Comparison of ENCODE assay signal across 13 cellular contexts in the genomic region with DNA sequence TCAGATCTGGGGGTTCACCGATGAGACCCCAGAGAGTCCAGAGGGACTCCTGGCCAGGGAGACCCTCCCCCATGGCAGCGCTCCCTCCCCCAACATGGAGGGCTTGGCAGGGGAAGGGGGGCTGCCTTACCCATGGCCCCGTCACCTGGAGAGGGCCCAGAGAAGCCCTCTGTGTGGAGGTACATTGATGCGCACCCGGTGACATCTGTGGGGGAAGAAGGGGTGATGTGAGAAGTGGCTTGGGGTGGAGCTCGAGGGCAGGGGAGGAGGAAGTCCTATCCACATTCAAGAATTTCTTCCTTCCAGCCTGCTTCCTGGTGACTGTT. TPM values are rescaled to one million over a fixed set of nuclear protein-coding genes. Genes with fewer than 3 reads are reported as not detected.
DNase-seq lines count a peak whose midpoint lies in the region; ATAC-seq, FAIRE-seq and TF ChIP-seq lines count a peak whose summit lies in the region.
"Had no signal": no experiment of that assay in that cellular context is flagged by ENCODE, and none has a peak within 500 bp of the region (broad histone marks: within the 10 kb centered on the region; RNA-seq: fewer than 3 reads in every experiment).

No MANE protein-coding gene starts in this region.

- H4K20me1 ChIP-seq in HCT116 (ENCODE audit: insufficient read depth) (no peaks in the 10 kb centered on the region), astrocyte (ENCODE audit: insufficient read depth, low read length) (peaks cover 3% of the 10 kb centered on the region)

- FAIRE-seq in astrocyte (lab: Jason Lieb, UNC): no peak
- FAIRE-seq: colon had no signal

- POLR2A ChIA-PET in HCT116 (lab: Charles Lee): interaction anchor here (1.0 kb wide), 1 partner anchor 13 kb away, joined by 3 read pairs; no protein-coding TSS in a partner anchor

- no peak for ATAC-seq in HCT116
- ATAC-seq: activated T-helper 17 cell treated with anti-CD3 and anti-CD28 coated beads, Interleukin-2, amount 50 U/mL, for 72 hours had no signal

- H3K9me3 Mint-ChIP-seq in astrocyte (ENCODE audit: unreplicated experiment): no peaks in the 10 kb centered on the region
- H3K9me3 Mint-ChIP-seq: activated B cell treated with CpG ODN at 0.5 μM for 24 hours; activated T-helper 17 cell treated with anti-CD3 and anti-CD28 coated beads, Interleukin-2, amount 50 U/mL, for 72 hours had no signal

- H3K4me2 ChIP-seq in HCT116 (ENCODE audit: low read length) (no peak overlapping the region), astrocyte (ENCODE audit: low read length) (peak overlapping the region; percentile 87)

- intact Hi-C loops in HCT116 (cut with micrococcal nuclease): no loop called here

- H3K4me3 Mint-ChIP-seq in astrocyte (ENCODE audit: unreplicated experiment): peak overlapping the region; percentile 57
- H3K4me3 Mint-ChIP-seq: activated B cell treated with CpG ODN at 0.5 μM for 24 hours; activated T-helper 17 cell treated with anti-CD3 and anti-CD28 coated beads, Interleukin-2, amount 50 U/mL, for 72 hours had no signal

- H3K4me3 ChIP-seq in HCT116 (replicated peaks in 1 of 2; ENCODE audit: low read depth in 1 of 2, low read length in 2 of 2) (no peak overlapping the region), astrocyte (ENCODE audit: insufficient read depth, low read depth, low read length) (peak overlapping the region; percentile 45), iPS-15b (ENCODE audit: low read depth, low read length) (peak overlapping the region; percentile 62), rectal smooth muscle tissue (ENCODE audit: low read length) (peak overlapping the region; percentile 1)

- H3K9me3 ChIP-seq in HCT116 (ENCODE audit: control insufficient read depth in 1 of 2, insufficient read depth in 1 of 2, low read depth in 1 of 2, low read length in 2 of 2) (no peaks in the 10 kb centered on the region), astrocyte (ENCODE audit: insufficient read depth, low read depth, low read length) (no peaks in the 10 kb centered on the region), iPS-15b (ENCODE audit: control insufficient read depth, insufficient read depth, low read length) (no peaks in the 10 kb centered on the region)

- CTCF ChIA-PET in HCT116 (lab: Charles Lee): no interaction called here

- H3K27ac ChIP-seq in HCT116 (ENCODE audit: low read depth, low read length) (peak overlapping the region; percentile 31), astrocyte (ENCODE audit: low read depth, low read length) (peak overlapping the region; percentile 74), rectal smooth muscle tissue (ENCODE audit: low read depth, low read length) (no peak overlapping the region)

- H3K36me3 ChIP-seq in HCT116 (ENCODE audit: control insufficient read depth in 1 of 2, insufficient read depth in 2 of 2, low read length in 2 of 2): peaks cover 14% of the 10 kb centered on the region in 2 experiments; a peak in 3 of 4 replicates
- H3K36me3 ChIP-seq in astrocyte (ENCODE audit: insufficient read depth, low read length): peaks cover 4% of the 10 kb centered on the region
- peaks cover 20% of the 10 kb centered on the region for H3K36me3 ChIP-seq in iPS-15b (ENCODE audit: control insufficient read depth, insufficient read depth, low read length)
- H3K36me3 ChIP-seq in rectal smooth muscle tissue (ENCODE audit: control insufficient read depth, insufficient read depth, low read length): peaks cover 12% of the 10 kb centered on the region

- no peak for TF ChIP-seq RAD21 in HCT116 (IDR thresholded peaks at IDR 0.05; ENCODE audit: low read depth)

- RAD21 ChIA-PET in HCT116 (lab: Charles Lee; ENCODE audit: low non-redundant PET in 1 of 2, low total read pairs in 2 of 2, uncharacterized antibody in 2 of 2, unreplicated experiment in 2 of 2): no interaction called here

- peaks cover 36% of the 10 kb centered on the region for H3K4me1 Mint-ChIP-seq in astrocyte (ENCODE audit: low read depth, unreplicated experiment)
- H3K4me1 Mint-ChIP-seq: activated B cell treated with CpG ODN at 0.5 μM for 24 hours; activated T-helper 17 cell treated with anti-CD3 and anti-CD28 coated beads, Interleukin-2, amount 50 U/mL, for 72 hours had no signal

- H2AFZ ChIP-seq in HCT116 (ENCODE audit: low read depth, low read length, poor library complexity, severe bottlenecking): no peak overlapping the region
- H2AFZ ChIP-seq in astrocyte (ENCODE audit: low read depth, low read length): peak overlapping the region; percentile 83

- TF ChIP-seq CTCF in HCT116 (IDR thresholded peaks at IDR 0.05 in 2 of 3, conservative IDR thresholded peaks at IDR 0.05 in 1 of 3; ENCODE audit: borderline replicate concordance in 1 of 3, insufficient read depth in 1 of 3, low read depth in 2 of 3, low read length in 2 of 3): no peak
- TF ChIP-seq CTCF in astrocyte (IDR thresholded peaks at IDR 0.05; ENCODE audit: insufficient read depth, low read depth, low read length): no peak

- peak overlapping the region; percentile 89 for H3K27ac Mint-ChIP-seq in astrocyte (ENCODE audit: unreplicated experiment)
- H3K27ac Mint-ChIP-seq: activated B cell treated with CpG ODN at 0.5 μM for 24 hours; activated T-helper 17 cell treated with anti-CD3 and anti-CD28 coated beads, Interleukin-2, amount 50 U/mL, for 72 hours had no signal

- H3K9me2 ChIP-seq in HCT116 (ENCODE audit: insufficient read depth): no peaks in the 10 kb centered on the region

- no peaks in the 10 kb centered on the region for H3K27me3 Mint-ChIP-seq in astrocyte (ENCODE audit: low read depth, unreplicated experiment)
- H3K27me3 Mint-ChIP-seq: activated B cell treated with CpG ODN at 0.5 μM for 24 hours; activated T-helper 17 cell treated with anti-CD3 and anti-CD28 coated beads, Interleukin-2, amount 50 U/mL, for 72 hours had no signal

- H3K27me3 ChIP-seq in HCT116 (ENCODE audit: insufficient read depth, low read length) (no peaks in the 10 kb centered on the region), astrocyte (ENCODE audit: insufficient read depth, low read length) (no peaks in the 10 kb centered on the region), iPS-15b (ENCODE audit: control insufficient read depth, insufficient read depth, low read length) (no peaks in the 10 kb centered on the region), rectal smooth muscle tissue (ENCODE audit: control insufficient read depth, insufficient read depth, low read length) (no peaks in the 10 kb centered on the region)

- peaks cover 7% of the 10 kb centered on the region for H3K36me3 Mint-ChIP-seq in astrocyte (ENCODE audit: low read depth, unreplicated experiment)

- BruUV-seq in HCT116 (replicated peaks; lab: Mats Ljungman, UMichigan): no TSS peak

- no peaks in the 10 kb centered on the region for H3K79me2 ChIP-seq in HCT116 (ENCODE audit: insufficient read depth, low read length)
- no peaks in the 10 kb centered on the region for H3K79me2 ChIP-seq in astrocyte (ENCODE audit: insufficient read depth, low read length)

- H3K9ac ChIP-seq in HCT116 (ENCODE audit: low read length): no peak overlapping the region
- peak overlapping the region; percentile 69 for H3K9ac ChIP-seq in astrocyte (ENCODE audit: low read length)
- no peak overlapping the region for H3K9ac ChIP-seq in iPS-15b (ENCODE audit: low read depth, low read length)
- no peak overlapping the region for H3K9ac ChIP-seq in rectal smooth muscle tissue (ENCODE audit: low read length)

- TF ChIP-seq POLR2A in HCT116 (IDR thresholded peaks at IDR 0.05; ENCODE audit: borderline replicate concordance, extremely low read depth, insufficient read depth, insufficient read length): no peak

- H3K4me1 ChIP-seq in HCT116 (ENCODE audit: control insufficient read depth in 1 of 2, insufficient read depth in 2 of 2, low read length in 2 of 2): peaks cover 19 to 32% of the 10 kb centered on the region in 2 experiments
- peaks cover 21% of the 10 kb centered on the region for H3K4me1 ChIP-seq in astrocyte (ENCODE audit: insufficient read depth, low read length)
- peaks cover 22% of the 10 kb centered on the region for H3K4me1 ChIP-seq in iPS-15b (ENCODE audit: control insufficient read depth, insufficient read depth, low read length)
- peaks cover 9% of the 10 kb centered on the region for H3K4me1 ChIP-seq in rectal smooth muscle tissue (ENCODE audit: control insufficient read depth, insufficient read depth, low read length)

- DNase-seq in HCT116 (ENCODE audit: low read depth, low spot score): no peak
- DNase-seq in astrocyte (ENCODE audit: low read depth): no peak
- DNase-seq in DMS53 (lab: John Stamatoyannopoulos, UW): no peak
- DNase-seq in OCI-M2 (lab: John Stamatoyannopoulos, UW; ENCODE audit: unreplicated experiment): no peak
- no peak for DNase-seq in central memory CD4-positive, alpha-beta T cell
- no peak for DNase-seq in stimulated activated CD8-positive, alpha-beta memory T cell treated with anti-CD3 and anti-CD28 coated beads, Interleukin-4, amount 100 ng/mL, for 48 hours
- DNase-seq: activated B cell treated with CpG ODN at 0.5 μM for 24 hours, KBM-7, NCI-H2081 treated with DMSO at 0.1 percent for 48 hours had no signal

TF ChIP-seq in HCT116, 20 proteins besides CTCF, POLR2A, EP300 and RAD21:
- TF ChIP-seq, protein P1, sequence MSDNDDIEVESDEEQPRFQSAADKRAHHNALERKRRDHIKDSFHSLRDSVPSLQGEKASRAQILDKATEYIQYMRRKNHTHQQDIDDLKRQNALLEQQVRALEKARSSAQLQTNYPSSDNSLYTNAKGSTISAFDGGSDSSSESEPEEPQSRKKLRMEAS (IDR thresholded peaks at IDR 0.05): no peak
- no peak for TF ChIP-seq TCF7L2 (IDR thresholded peaks at IDR 0.05; ENCODE audit: borderline replicate concordance, extremely low read depth, insufficient read depth, insufficient read length)
- TF ChIP-seq YY1 (IDR thresholded peaks at IDR 0.05; ENCODE audit: extremely low read depth, insufficient replicate concordance, low read depth, low read length): no peak
- TF ChIP-seq ZNF274 (IDR thresholded peaks at IDR 0.05; ENCODE audit: low read depth, low read length): no peak
- TF ChIP-seq EZH2phosphoT487 (IDR thresholded peaks at IDR 0.05; ENCODE audit: borderline replicate concordance): no peak
- no peak for TF ChIP-seq CBX3 (IDR thresholded peaks at IDR 0.05; ENCODE audit: low read depth)
TF ChIP-seq in HCT116: peak in this region for 0.

RNA-seq across cellular contexts. Expression of gene ETV4, which starts 16.2 kb away (rescaled TPM):
- 51.5 TPM for total RNA-seq in HCT116 (2021; ENCODE audit: unreplicated experiment)
- 31.7 and 44.1 TPM in 2 replicates for polyA plus RNA-seq in HCT116 (2012)
- 10.6 and 11.4 TPM in 2 replicates for total RNA-seq in astrocyte
- total RNA-seq: activated B cell treated with CpG ODN at 0.5 μM for 24 hours had no signal

RNA-seq across cellular contexts. Expression of gene DHX8, which starts 46.2 kb away (rescaled TPM):
- 53.5 TPM for total RNA-seq in HCT116 (2021; ENCODE audit: unreplicated experiment)
- 23.5 and 27.3 TPM in 2 replicates for polyA plus RNA-seq in HCT116 (2012)
- total RNA-seq in astrocyte: 48.5 and 61.1 TPM in 2 replicates

Comparison
In these comparisons a context has a peak if more than half of its experiments do, and no peak if none do; other contexts are left out.
1. H3K4me3 ChIP-seq: peak in astrocyte (single experiment), iPS-15b (single experiment) and rectal smooth muscle tissue (single experiment); none in HCT116 (0 of 2).